17 cellular contexts compared by ENCODE assay signal in the genomic region with DNA sequence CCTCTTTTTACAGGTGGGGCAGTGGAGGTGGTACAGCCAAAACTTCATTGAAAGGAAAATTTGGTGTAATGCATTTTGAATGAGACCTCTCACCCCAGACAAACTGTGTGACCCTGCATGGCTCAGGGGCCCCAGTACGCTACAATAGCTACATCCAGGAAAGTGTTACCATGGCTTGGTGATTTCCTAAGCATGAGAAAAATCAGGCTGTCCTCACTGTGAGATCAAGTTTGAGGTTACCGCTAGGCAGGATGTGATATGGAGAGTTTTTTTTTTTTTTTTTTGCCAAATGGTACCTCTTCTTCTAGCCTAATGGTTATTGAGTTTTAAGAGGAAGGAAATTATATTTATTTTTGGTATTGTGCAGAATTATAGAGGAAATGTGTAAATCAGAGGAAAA.
DNase-seq lines count a peak whose midpoint lies in the region; ATAC-seq and TF ChIP-seq lines count a peak whose summit lies in the region.
"Had no signal": no experiment of that assay in that cellular context is flagged by ENCODE, and none has a peak within 500 bp of the region (broad histone marks: within the 10 kb centered on the region; RNA-seq: fewer than 3 reads in every experiment).

No MANE protein-coding gene starts in this region.

- no peaks in the 10 kb centered on the region for H3K9me3 ChIP-seq in right atrium auricular region

- CTCF ChIA-PET in activated CD4-positive, alpha-beta T cell treated with anti-CD3 and anti-CD28 coated beads, Interleukin-2, amount 10 ng/mL, durations not matched to agents 7 days and 5 days (lab: Charles Lee), result interaction anchor here (0.5 to 1.9 kb wide), 3 partner anchors 32 to 723 kb away, joined by 3 to 4 read pairs (median 3); no protein-coding TSS in a partner anchor

- no peaks in the 10 kb centered on the region for H3K27me3 Mint-ChIP-seq in activated CD4-positive, alpha-beta T cell treated with anti-CD3 and anti-CD28 coated beads, Interleukin-2, amount 10 ng/mL, durations not matched to agents 24 days and 14 days
- no peaks in the 10 kb centered on the region for H3K27me3 Mint-ChIP-seq in activated CD4-positive, alpha-beta T cell treated with anti-CD3 and anti-CD28 coated beads, Interleukin-2, amount 10 ng/mL, durations not matched to agents 7 days and 5 days
- no peaks in the 10 kb centered on the region for H3K27me3 Mint-ChIP-seq in activated T-helper 2 cell treated with anti-CD3 and anti-CD28 coated beads, Interferon-gamma antibody, Interleukin-2, Interleukin-4, amounts not matched to agents 10 μg/mL and 5 μg/mL and 100 μg/mL, durations not matched to agents 14 hours and 24 hours and 36 hours (ENCODE audit: low read depth)
- H3K27me3 Mint-ChIP-seq in stimulated activated naive B cell treated with anti-CD40 and anti-IgM and Interleukin-4, amounts not matched to agents 10 μg/mL and 1 μg/mL and 100 μg/mL, for 72 hours, result no peaks in the 10 kb centered on the region
- H3K27me3 Mint-ChIP-seq: B cell had no signal

- no peak overlapping the region for H3K4me3 ChIP-seq in right atrium auricular region

- no peak overlapping the region for H3K4me3 Mint-ChIP-seq in activated CD4-positive, alpha-beta T cell treated with anti-CD3 and anti-CD28 coated beads, Interleukin-2, amount 10 ng/mL, durations not matched to agents 24 days and 14 days
- H3K4me3 Mint-ChIP-seq in activated CD4-positive, alpha-beta T cell treated with anti-CD3 and anti-CD28 coated beads, Interleukin-2, amount 10 ng/mL, durations not matched to agents 7 days and 5 days, result no peak overlapping the region
- H3K4me3 Mint-ChIP-seq in activated T-helper 2 cell treated with anti-CD3 and anti-CD28 coated beads, Interferon-gamma antibody, Interleukin-2, Interleukin-4, amounts not matched to agents 10 μg/mL and 5 μg/mL and 100 μg/mL, durations not matched to agents 14 hours and 24 hours and 36 hours (ENCODE audit: low read depth), result no peak overlapping the region
- peak overlapping the region in 1 of 2 donors; percentile 37 for H3K4me3 Mint-ChIP-seq in stimulated activated naive B cell treated with anti-CD40 and anti-IgM and Interleukin-4, amounts not matched to agents 10 μg/mL and 1 μg/mL and 100 μg/mL, for 72 hours
- H3K4me3 Mint-ChIP-seq: B cell; CD4-positive, CD25-positive, alpha-beta regulatory T cell had no signal

- ATAC-seq in left ventricle myocardium superior, result peak; percentile 47
- no peak for ATAC-seq in stimulated activated naive B cell treated with anti-CD40 and anti-IgM and Interleukin-4, amounts not matched to agents 10 μg/mL and 1 μg/mL and 100 μg/mL, for 72 hours (replicated peaks)
- no peak for ATAC-seq in GM21825 (IDR thresholded peaks at IDR 0.05; ENCODE audit: unreplicated experiment)

- H3K9me3 Mint-ChIP-seq in activated CD4-positive, alpha-beta T cell treated with anti-CD3 and anti-CD28 coated beads, Interleukin-2, amount 10 ng/mL, durations not matched to agents 24 days and 14 days, result peaks cover 13% of the 10 kb centered on the region
- peaks cover 14% of the 10 kb centered on the region for H3K9me3 Mint-ChIP-seq in activated CD4-positive, alpha-beta T cell treated with anti-CD3 and anti-CD28 coated beads, Interleukin-2, amount 10 ng/mL, durations not matched to agents 7 days and 5 days
- H3K9me3 Mint-ChIP-seq in activated T-helper 2 cell treated with anti-CD3 and anti-CD28 coated beads, Interferon-gamma antibody, Interleukin-2, Interleukin-4, amounts not matched to agents 10 μg/mL and 5 μg/mL and 100 μg/mL, durations not matched to agents 14 hours and 24 hours and 36 hours, result peaks cover 33% of the 10 kb centered on the region
- H3K9me3 Mint-ChIP-seq in stimulated activated naive B cell treated with anti-CD40 and anti-IgM and Interleukin-4, amounts not matched to agents 10 μg/mL and 1 μg/mL and 100 μg/mL, for 72 hours, result peaks cover 2 to 4% of the 10 kb centered on the region in 2 donors
- H3K9me3 Mint-ChIP-seq: CD4-positive, CD25-positive, alpha-beta regulatory T cell had no signal

- intact Hi-C loops in activated CD4-positive, alpha-beta T cell treated with anti-CD3 and anti-CD28 coated beads, Interleukin-2, amount 10 ng/mL, durations not matched to agents 24 days and 14 days (cut with micrococcal nuclease), result no loop called here
- intact Hi-C loops in left ventricle myocardium superior (cut with micrococcal nuclease), result no loop called here
- intact Hi-C loops in activated T-helper 2 cell treated with anti-CD3 and anti-CD28 coated beads, Interferon-gamma antibody, Interleukin-2, Interleukin-4, amounts not matched to agents 10 μg/mL and 5 μg/mL and 100 μg/mL, durations not matched to agents 14 hours and 24 hours and 36 hours (cut with micrococcal nuclease), result loop anchor here (10.0 kb wide), 1 partner anchor 882 kb away; no protein-coding TSS in a partner anchor

- no peaks in the 10 kb centered on the region for H3K27me3 ChIP-seq in right atrium auricular region

- H3K27ac ChIP-seq in right atrium auricular region, result peak overlapping the region in 1 of 2 donors; percentile 20

- peak overlapping the region; percentile 36 for H3K27ac Mint-ChIP-seq in activated CD4-positive, alpha-beta T cell treated with anti-CD3 and anti-CD28 coated beads, Interleukin-2, amount 10 ng/mL, durations not matched to agents 24 days and 14 days
- no peak overlapping the region for H3K27ac Mint-ChIP-seq in activated CD4-positive, alpha-beta T cell treated with anti-CD3 and anti-CD28 coated beads, Interleukin-2, amount 10 ng/mL, durations not matched to agents 7 days and 5 days
- H3K27ac Mint-ChIP-seq in activated T-helper 2 cell treated with anti-CD3 and anti-CD28 coated beads, Interferon-gamma antibody, Interleukin-2, Interleukin-4, amounts not matched to agents 10 μg/mL and 5 μg/mL and 100 μg/mL, durations not matched to agents 14 hours and 24 hours and 36 hours, result peak overlapping the region; percentile 78
- peak overlapping the region; percentile 92 for H3K27ac Mint-ChIP-seq in stimulated activated naive B cell treated with anti-CD40 and anti-IgM and Interleukin-4, amounts not matched to agents 10 μg/mL and 1 μg/mL and 100 μg/mL, for 72 hours
- H3K27ac Mint-ChIP-seq: B cell; CD4-positive, CD25-positive, alpha-beta regulatory T cell had no signal

- no peak for TF ChIP-seq CTCF in right atrium auricular region (IDR thresholded peaks at IDR 0.05)

- DNase-seq in activated CD4-positive, alpha-beta T cell treated with anti-CD3 and anti-CD28 coated beads, Interleukin-2, amount 10 ng/mL, durations not matched to agents 24 days and 14 days, result no peak
- no peak for DNase-seq in activated CD4-positive, alpha-beta T cell treated with anti-CD3 and anti-CD28 coated beads, Interleukin-2, amount 10 ng/mL, durations not matched to agents 7 days and 5 days
- no peak for DNase-seq in left ventricle myocardium superior
- DNase-seq in right atrium auricular region (ENCODE audit: low spot score), result no peak
- no peak for DNase-seq in activated T-helper 2 cell treated with anti-CD3 and anti-CD28 coated beads, Interferon-gamma antibody, Interleukin-2, Interleukin-4, amounts not matched to agents 10 μg/mL and 5 μg/mL and 100 μg/mL, durations not matched to agents 14 hours and 24 hours and 36 hours (ENCODE audit: low spot score)
- DNase-seq in stimulated activated naive B cell treated with anti-CD40 and anti-IgM and Interleukin-4, amounts not matched to agents 10 μg/mL and 1 μg/mL and 100 μg/mL, for 72 hours, result no peak
- no peak for DNase-seq in cerebellar nuclear complex (lab: John Stamatoyannopoulos, UW)
- DNase-seq: CD4-positive, CD25-positive, alpha-beta regulatory T cell; H7; Karpas-422; NCI-H1694; NCI-H2081; NCI-H446; NCI-H526; SHP77 had no signal

- H3K36me3 ChIP-seq in right atrium auricular region, result no peaks in the 10 kb centered on the region

- peaks cover 0 to 8% of the 10 kb centered on the region in 2 donors for H3K4me1 ChIP-seq in right atrium auricular region

- no peaks in the 10 kb centered on the region for H3K36me3 Mint-ChIP-seq in activated CD4-positive, alpha-beta T cell treated with anti-CD3 and anti-CD28 coated beads, Interleukin-2, amount 10 ng/mL, durations not matched to agents 24 days and 14 days (ENCODE audit: low read depth)
- no peaks in the 10 kb centered on the region for H3K36me3 Mint-ChIP-seq in activated CD4-positive, alpha-beta T cell treated with anti-CD3 and anti-CD28 coated beads, Interleukin-2, amount 10 ng/mL, durations not matched to agents 7 days and 5 days (ENCODE audit: low read depth)
- peaks cover 17% of the 10 kb centered on the region for H3K36me3 Mint-ChIP-seq in activated T-helper 2 cell treated with anti-CD3 and anti-CD28 coated beads, Interferon-gamma antibody, Interleukin-2, Interleukin-4, amounts not matched to agents 10 μg/mL and 5 μg/mL and 100 μg/mL, durations not matched to agents 14 hours and 24 hours and 36 hours (ENCODE audit: low read depth)
- peaks cover 6 to 19% of the 10 kb centered on the region in 2 donors for H3K36me3 Mint-ChIP-seq in stimulated activated naive B cell treated with anti-CD40 and anti-IgM and Interleukin-4, amounts not matched to agents 10 μg/mL and 1 μg/mL and 100 μg/mL, for 72 hours
- H3K36me3 Mint-ChIP-seq: CD4-positive, CD25-positive, alpha-beta regulatory T cell had no signal

- POLR2A ChIA-PET in activated CD4-positive, alpha-beta T cell treated with anti-CD3 and anti-CD28 coated beads, Interleukin-2, amount 10 ng/mL, durations not matched to agents 7 days and 5 days (lab: Charles Lee), result no interaction called here

- H3K4me1 Mint-ChIP-seq in activated CD4-positive, alpha-beta T cell treated with anti-CD3 and anti-CD28 coated beads, Interleukin-2, amount 10 ng/mL, durations not matched to agents 24 days and 14 days, result peaks cover 25% of the 10 kb centered on the region
- peaks cover 14% of the 10 kb centered on the region for H3K4me1 Mint-ChIP-seq in activated CD4-positive, alpha-beta T cell treated with anti-CD3 and anti-CD28 coated beads, Interleukin-2, amount 10 ng/mL, durations not matched to agents 7 days and 5 days
- H3K4me1 Mint-ChIP-seq in activated T-helper 2 cell treated with anti-CD3 and anti-CD28 coated beads, Interferon-gamma antibody, Interleukin-2, Interleukin-4, amounts not matched to agents 10 μg/mL and 5 μg/mL and 100 μg/mL, durations not matched to agents 14 hours and 24 hours and 36 hours (ENCODE audit: low read depth), result peaks cover 44% of the 10 kb centered on the region
- peaks cover 27 to 32% of the 10 kb centered on the region in 2 donors for H3K4me1 Mint-ChIP-seq in stimulated activated naive B cell treated with anti-CD40 and anti-IgM and Interleukin-4, amounts not matched to agents 10 μg/mL and 1 μg/mL and 100 μg/mL, for 72 hours
